21 cellular contexts compared by ENCODE assay signal in the genomic region with DNA sequence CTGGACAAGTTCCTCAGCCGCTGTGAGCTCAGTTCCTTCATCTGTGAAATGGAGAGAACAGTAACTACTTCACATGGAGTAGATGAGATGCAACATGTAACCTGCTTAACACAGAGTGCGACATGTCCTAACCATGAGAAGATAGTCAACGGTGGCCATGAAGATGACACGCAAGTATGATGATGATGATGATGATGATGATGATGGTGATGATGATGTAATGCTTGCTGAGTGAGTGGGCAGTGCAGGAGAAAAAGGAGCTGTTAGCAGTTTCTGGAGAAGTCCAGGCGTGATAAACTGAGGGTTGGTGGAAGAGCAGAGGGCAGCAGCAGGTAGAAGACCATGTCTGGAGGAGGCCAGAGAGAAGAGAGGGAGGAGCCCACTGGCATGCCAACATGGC.
DNase-seq lines count a peak whose midpoint lies in the region; ATAC-seq, FAIRE-seq and TF ChIP-seq lines count a peak whose summit lies in the region.
"Had no signal": no experiment of that assay in that cellular context is flagged by ENCODE, and none has a peak within 500 bp of the region (broad histone marks: within the 10 kb centered on the region; RNA-seq: fewer than 3 reads in every experiment).

No MANE protein-coding gene starts in this region.

- H4K5ac ChIP-seq in H9 (ENCODE audit: insufficient read length, low read depth, low read length): no peak overlapping the region

- H3K27me3 Mint-ChIP-seq in H9 (ENCODE audit: low read depth): peaks cover 16% of the 10 kb centered on the region

- H3K9me1 ChIP-seq in K562 (ENCODE audit: control insufficient read depth, insufficient read depth, low read length): no peaks in the 10 kb centered on the region

- H3K79me2 ChIP-seq in H9 (ENCODE audit: insufficient read depth, low read length) (no peaks in the 10 kb centered on the region), K562 (ENCODE audit: control insufficient read depth, insufficient read depth, low read length) (no peaks in the 10 kb centered on the region)

- H4K91ac ChIP-seq in H9 (ENCODE audit: insufficient read length, low read depth, low read length): no peak overlapping the region

- no peak for TF ChIP-seq EP300 in K562 (IDR thresholded peaks at IDR 0.05; ENCODE audit: low read length)

- TF ChIP-seq POLR2A in K562 (conservative IDR thresholded peaks at IDR 0.05) (no peak), thyroid gland (IDR thresholded peaks at IDR 0.05) (no peak)

- H3K36me3 Mint-ChIP-seq in H9 (ENCODE audit: insufficient read depth in 1 of 3, low read depth in 3 of 3): peaks cover 0 to 2% (median 2%) of the 10 kb centered on the region in 3 experiments; a peak in 2 of 7 replicates
- H3K36me3 Mint-ChIP-seq: CD4-positive, CD25-positive, alpha-beta regulatory T cell; CD8-positive, alpha-beta T cell had no signal

- H2BK12ac ChIP-seq in H9 (ENCODE audit: insufficient read length, low read depth, low read length): no peak overlapping the region

- no peak overlapping the region for H2AK5ac ChIP-seq in H9 (ENCODE audit: insufficient read length, low read length)

- CTCF ChIA-PET in K562 (lab: Yijun Ruan, JAX; ENCODE audit: low intra/inter-chr PET ratio): no interaction called here

- peaks cover 2 to 10% of the 10 kb centered on the region in 2 experiments; a peak in 3 of 5 replicates for H3K9me3 Mint-ChIP-seq in H9

- no peak for FAIRE-seq in K562 (lab: Jason Lieb, UNC)
- FAIRE-seq: A549, G401.6, GM12892 had no signal

- H3K27ac Mint-ChIP-seq in H9: no peak overlapping the region; a peak in 1 of 7 replicates
- H3K27ac Mint-ChIP-seq: CD4-positive, CD25-positive, alpha-beta regulatory T cell; CD8-positive, alpha-beta T cell; GM23338 had no signal

- no peak overlapping the region for H3K4ac ChIP-seq in H9 (ENCODE audit: low read depth, low read length)

- POLR2A ChIA-PET in K562 (lab: Yijun Ruan, JAX): no interaction called here

- H2AFZ ChIP-seq in H9 (ENCODE audit: low read length) (no peak overlapping the region), K562 (ENCODE audit: low read depth, low read length) (no peak overlapping the region)
- H2AFZ ChIP-seq: GM23338 had no signal

- H3K27me3 ChIP-seq in BLaER1: no peaks in the 10 kb centered on the region
- H3K27me3 ChIP-seq in H9 (ENCODE audit: insufficient read depth, low read length): no peaks in the 10 kb centered on the region
- peaks cover 20 to 59% of the 10 kb centered on the region in 2 experiments for H3K27me3 ChIP-seq in K562 (ENCODE audit: control insufficient read depth in 2 of 2, insufficient read depth in 2 of 2, low read length in 2 of 2)
- no peaks in the 10 kb centered on the region for H3K27me3 ChIP-seq in thyroid gland
- H3K27me3 ChIP-seq in left ventricle myocardium inferior (ENCODE audit: low read depth): no peaks in the 10 kb centered on the region
- H3K27me3 ChIP-seq in right atrium auricular region: no peaks in the 10 kb centered on the region
- H3K27me3 ChIP-seq: BE2C had no signal

- in situ Hi-C loops in K562 (cut with MboI): no loop called here

- no peaks in the 10 kb centered on the region for H3K79me1 ChIP-seq in H9 (ENCODE audit: insufficient read depth, low read depth, low read length, poor library complexity, severe bottlenecking)

- H3K18ac ChIP-seq in H9 (ENCODE audit: insufficient read length, low read depth, low read length): no peak overlapping the region

- H2BK15ac ChIP-seq in H9 (ENCODE audit: low read depth, low read length): no peak overlapping the region

- no peak overlapping the region for H3K4me3 ChIP-seq in BLaER1
- no peak overlapping the region for H3K4me3 ChIP-seq in K562
- H3K4me3 ChIP-seq in thyroid gland (replicated peaks in 1 of 3): no peak overlapping the region
- no peak overlapping the region for H3K4me3 ChIP-seq in left ventricle myocardium inferior
- no peak overlapping the region for H3K4me3 ChIP-seq in right atrium auricular region
- H3K4me3 ChIP-seq: A549, GM23338, HAP-1 had no signal

- peaks cover 0 to 3% of the 10 kb centered on the region in 2 experiments; a peak in 2 of 4 replicates for H3K4me1 Mint-ChIP-seq in H9
- H3K4me1 Mint-ChIP-seq: CD4-positive, CD25-positive, alpha-beta regulatory T cell; GM23338 had no signal

- H3K27ac ChIP-seq in BLaER1 (no peak overlapping the region), H9 (ENCODE audit: insufficient read length, low read depth, low read length) (no peak overlapping the region), K562 (ENCODE audit: extremely low read depth, low read depth, low read length) (no peak overlapping the region), thyroid gland (peak overlapping the region; percentile 20 to 60 (median 57)), left ventricle myocardium inferior (replicated peaks) (no peak overlapping the region), right atrium auricular region (no peak overlapping the region)
- H3K27ac ChIP-seq: A549, C4-2B had no signal

- H3K9ac ChIP-seq in BLaER1 (no peak overlapping the region), H9 (ENCODE audit: extremely low read depth, insufficient read length, low read length) (no peak overlapping the region), K562 (ENCODE audit: insufficient read depth in 1 of 2, low read depth in 2 of 2, low read length in 2 of 2) (no peak overlapping the region)

- no peak overlapping the region for H2BK120ac ChIP-seq in H9 (ENCODE audit: low read depth, low read length, poor library complexity, severe bottlenecking)

- H3K9me3 ChIP-seq in BLaER1 (no peaks in the 10 kb centered on the region), H9 (ENCODE audit: control insufficient read depth, low read depth, low read length) (no peaks in the 10 kb centered on the region), K562 (replicated peaks; ENCODE audit: control insufficient read depth, insufficient read depth, low read depth, low read length) (no peaks in the 10 kb centered on the region), thyroid gland (no peaks in the 10 kb centered on the region), left ventricle myocardium inferior (replicated peaks) (peaks cover 9% of the 10 kb centered on the region), right atrium auricular region (no peaks in the 10 kb centered on the region)
- H3K9me3 ChIP-seq: A549, BE2C, Caco-2, HAP-1 had no signal

- H3T11ph ChIP-seq in H9 (ENCODE audit: low read length): no peak overlapping the region

- no peak overlapping the region for H3K56ac ChIP-seq in H9 (ENCODE audit: insufficient read length, low read depth, low read length)

- H3K4me1 ChIP-seq in BLaER1 (peaks cover 14% of the 10 kb centered on the region), H9 (ENCODE audit: insufficient read depth, low read length) (no peaks in the 10 kb centered on the region), K562 (replicated peaks in 1 of 2; ENCODE audit: control insufficient read depth in 2 of 2, insufficient read depth in 2 of 2, low read length in 2 of 2) (no peaks in the 10 kb centered on the region), thyroid gland (peaks cover 38 to 47% of the 10 kb centered on the region in 2 donors), left ventricle myocardium inferior (peaks cover 25% of the 10 kb centered on the region), right atrium auricular region (peaks cover 0 to 6% of the 10 kb centered on the region in 2 donors)
- H3K4me1 ChIP-seq: BE2C, Caco-2, HAP-1 had no signal

- no peaks in the 10 kb centered on the region for H4K20me1 ChIP-seq in BLaER1
- H4K20me1 ChIP-seq in H9 (ENCODE audit: control insufficient read depth, insufficient read depth, insufficient read length): no peaks in the 10 kb centered on the region
- no peaks in the 10 kb centered on the region; the same call in 1 of the 2 replicates for H4K20me1 ChIP-seq in K562 (replicated peaks; ENCODE audit: control insufficient read depth, insufficient read depth, low read length)

- TF ChIP-seq CTCF in H9 (conservative IDR thresholded peaks at IDR 0.05) (no peak), K562 (IDR thresholded peaks at IDR 0.05 in 2 of 3, conservative IDR thresholded peaks at IDR 0.05 in 1 of 3; ENCODE audit: insufficient read depth in 2 of 3, low read depth in 1 of 3, low read length in 3 of 3) (no peak), thyroid gland (IDR thresholded peaks at IDR 0.05) (no peak), left ventricle myocardium inferior (IDR thresholded peaks at IDR 0.05; ENCODE audit: borderline replicate concordance) (no peak), right atrium auricular region (IDR thresholded peaks at IDR 0.05) (no peak)

- no peak overlapping the region for H2BK20ac ChIP-seq in H9 (ENCODE audit: low read depth, low read length, poor library complexity, severe bottlenecking)

- TF ChIP-seq RAD21 in K562 (CRISPR knock-in tag; conservative IDR thresholded peaks at IDR 0.05 in 1 of 2, IDR thresholded peaks at IDR 0.05 in 1 of 2): no peak

- H3K4me2 ChIP-seq in BLaER1 (peak overlapping the region; percentile 66), H9 (ENCODE audit: insufficient read depth, insufficient read length, low read length) (no peak overlapping the region), K562 (ENCODE audit: insufficient read depth, low read length) (no peak overlapping the region)
- H3K4me2 ChIP-seq: A549, GM23338 had no signal

- no CpG with 5 or more reads among the region's 5 CpGs for WGBS in H9 (ENCODE audit: extremely low coverage, insufficient read length, low lambda C conversion rate)
- whole genome bisulfite sequencing in K562 (ENCODE audit: insufficient coverage, low coverage, missing lambda C conversion rate): 0% methylated on average over 5 of the region's 5 CpGs
- 93 to 94% methylated on average over 5 of the region's 5 CpGs for WGBS in thyroid gland, 2 donors

- H2BK5ac ChIP-seq in H9 (ENCODE audit: insufficient read length, low read length): no peak overlapping the region

- H3K36me3 ChIP-seq in BLaER1 (no peaks in the 10 kb centered on the region), K562 (ENCODE audit: control insufficient read depth, insufficient read depth, low read length) (no peaks in the 10 kb centered on the region), thyroid gland (no peaks in the 10 kb centered on the region), left ventricle myocardium inferior (no peaks in the 10 kb centered on the region), right atrium auricular region (no peaks in the 10 kb centered on the region)
- H3K36me3 ChIP-seq: BE2C, HAP-1 had no signal

- H4K8ac ChIP-seq in H9 (replicated peaks; ENCODE audit: insufficient read length, low read depth, low read length): no peak overlapping the region

- BruUV-seq in K562 (replicated peaks; lab: Mats Ljungman, UMichigan): no TSS peak

- H3K4me3 Mint-ChIP-seq in H9: no peak overlapping the region
- H3K4me3 Mint-ChIP-seq: CD4-positive, CD25-positive, alpha-beta regulatory T cell; CD8-positive, alpha-beta T cell; GM23338 had no signal

- no peak for ATAC-seq in K562
- ATAC-seq: A549; CD8-positive, alpha-beta T cell; GM23338 had no signal

- no peaks in the 10 kb centered on the region for H3K23me2 ChIP-seq in H9 (ENCODE audit: insufficient read length, low read depth, low read length, poor library complexity, severe bottlenecking)

- intact Hi-C loops in K562 (cut with micrococcal nuclease): no loop called here
- intact Hi-C loops in thyroid gland (cut with DNase I): no loop called here
- intact Hi-C loops in left ventricle myocardium inferior (cut with micrococcal nuclease): no loop called here

- DNase-seq in H9: no peak
- no peak for DNase-seq in K562 (ENCODE audit: extremely low read depth in 1 of 4, low spot score in 3 of 4)
- DNase-seq in thyroid gland: no peak
- DNase-seq in SIG-M5 (lab: John Stamatoyannopoulos, UW): no peak
- DNase-seq in left ventricle myocardium inferior: no peak
- no peak for DNase-seq in right atrium auricular region (ENCODE audit: low spot score)
- DNase-seq: 8988T; ACHN; AML-193; BE2C; Caco-2; CD4-positive, CD25-positive, alpha-beta regulatory T cell; CD8-positive, alpha-beta T cell; DMS153 had no signal

- H3K14ac ChIP-seq in H9 (ENCODE audit: insufficient read depth, low read length): 0 out of 2 replicates have a peak overlapping the region, but pooled peaks have one; percentile 64

- H3K23ac ChIP-seq in H9 (ENCODE audit: insufficient read length, low read depth, low read length): no peak overlapping the region

Comparison
In these comparisons a context has a peak if more than half of its experiments do, and no peak if none do; other contexts are left out.
1. H3K27ac ChIP-seq: peak in thyroid gland (3 of 3); none in BLaER1 (single experiment), H9 (single experiment), K562 (single experiment), left ventricle myocardium inferior (single experiment) and right atrium auricular region (0 of 2).